Comparison of ENCODE assay signal across 25 cellular contexts in the genomic region with DNA sequence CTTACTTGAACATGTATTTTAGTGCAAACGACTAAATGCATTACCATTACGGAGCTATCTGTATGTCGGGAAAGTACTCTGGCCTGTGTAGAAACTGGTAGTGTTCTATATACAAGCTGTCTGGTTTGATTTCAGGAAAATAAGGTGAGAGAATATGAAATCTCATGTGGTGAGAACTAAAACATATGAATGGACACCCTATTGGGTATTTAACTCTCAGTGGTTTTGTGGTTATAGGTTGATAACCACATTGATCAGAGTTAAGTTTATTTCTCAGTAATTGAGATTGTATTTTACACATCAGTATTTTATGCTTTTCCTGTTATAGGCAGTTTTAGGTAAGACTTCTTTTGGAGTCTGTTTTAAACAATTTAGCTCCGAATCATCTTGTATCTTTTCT. TPM values are rescaled to one million over a fixed set of nuclear protein-coding genes. Genes with fewer than 3 reads are reported as not detected.
A peak's percentile ranks its signal among the peaks of the same experiment; 100 is the strongest.
DNase-seq lines count a peak whose midpoint lies in the region; ATAC-seq and TF ChIP-seq lines count a peak whose summit lies in the region.
"Had no signal": no experiment of that assay in that cellular context is flagged by ENCODE, and none has a peak within 500 bp of the region (broad histone marks: within the 10 kb centered on the region; RNA-seq: fewer than 3 reads in every experiment).

No MANE protein-coding gene starts in this region.

- H3K4me1 Mint-ChIP-seq in activated naive CD4-positive, alpha-beta T cell treated with anti-CD3 and anti-CD28 coated beads for 36 hours (ENCODE audit: low read depth): no peaks in the 10 kb centered on the region
- no peaks in the 10 kb centered on the region for H3K4me1 Mint-ChIP-seq in progenitor cell of endocrine pancreas (ENCODE audit: low read depth)
- H3K4me1 Mint-ChIP-seq: activated CD4-positive, alpha-beta T cell treated with anti-CD3 and anti-CD28 coated beads, Interleukin-2, amount 10 ng/mL, durations not matched to agents 24 days and 14 days; activated naive CD8-positive, alpha-beta T cell treated with anti-CD3 and anti-CD28 coated beads for 36 hours; CD4-positive, alpha-beta memory T cell; naive B cell had no signal

- TF ChIP-seq CTCF in progenitor cell of endocrine pancreas (IDR thresholded peaks at IDR 0.05; ENCODE audit: unreplicated experiment): no peak

- H3K36me3 ChIP-seq in neuronal stem cell (replicated peaks in 1 of 2; ENCODE audit: control insufficient read depth in 2 of 2, insufficient read depth in 2 of 2, low read length in 2 of 2): no peaks in the 10 kb centered on the region
- H3K36me3 ChIP-seq: heart right ventricle, right atrium auricular region, spleen had no signal

- peaks cover 0 to 2% of the 10 kb centered on the region in 2 donors for H3K4me1 ChIP-seq in neuronal stem cell (ENCODE audit: control insufficient read depth in 2 of 2, insufficient read depth in 1 of 2, low read depth in 1 of 2, low read length in 2 of 2)
- H3K4me1 ChIP-seq: spleen had no signal

- H2AFZ ChIP-seq in neuronal stem cell (ENCODE audit: low read length): no peak overlapping the region

- H3K4ac ChIP-seq in neuronal stem cell (ENCODE audit: low read length): no peak overlapping the region

- no peak overlapping the region for H4K91ac ChIP-seq in neuronal stem cell (ENCODE audit: low read depth, low read length, poor library complexity)

- no peaks in the 10 kb centered on the region for H3K9me3 ChIP-seq in neuronal stem cell (replicated peaks in 1 of 2; ENCODE audit: control insufficient read depth in 2 of 2, insufficient read depth in 1 of 2, low read depth in 1 of 2, low read length in 2 of 2)
- H3K9me3 ChIP-seq: heart right ventricle, right atrium auricular region, spleen had no signal

- ATAC-seq in GM18867 (IDR thresholded peaks at IDR 0.05; ENCODE audit: unreplicated experiment) (peak; percentile 86), GM21360 (IDR thresholded peaks at IDR 0.05; ENCODE audit: unreplicated experiment) (peak; percentile 61), HG03066 (IDR thresholded peaks at IDR 0.05; ENCODE audit: low read depth, unreplicated experiment) (peak; percentile 64)
- ATAC-seq: activated CD8-positive, alpha-beta memory T cell treated with anti-CD3 and anti-CD28 coated beads, Interleukin-2, amount 10 ng/mL, durations not matched to agents 7 days and 5 days; heart right ventricle; stimulated activated naive CD8-positive, alpha-beta T cell treated with anti-CD3 and anti-CD28 coated beads, Interleukin-15, Interleukin-2, amounts not matched to agents 100 U/mL and 50 U/mL, for 24 hours had no signal

- H2BK12ac ChIP-seq in neuronal stem cell (ENCODE audit: low read length): no peak overlapping the region

- no peak overlapping the region for H3K14ac ChIP-seq in neuronal stem cell (ENCODE audit: low read length)

- H3K4me3 ChIP-seq in neuronal stem cell (ENCODE audit: low read length in 2 of 2): no peak overlapping the region
- H3K4me3 ChIP-seq: heart right ventricle, right atrium auricular region, spleen had no signal

- H3K27ac Mint-ChIP-seq in activated naive CD4-positive, alpha-beta T cell treated with anti-CD3 and anti-CD28 coated beads for 36 hours: no peak overlapping the region
- H3K27ac Mint-ChIP-seq in progenitor cell of endocrine pancreas: no peak overlapping the region
- H3K27ac Mint-ChIP-seq: activated CD4-positive, alpha-beta T cell treated with anti-CD3 and anti-CD28 coated beads, Interleukin-2, amount 10 ng/mL, durations not matched to agents 24 days and 14 days; activated naive CD8-positive, alpha-beta T cell treated with anti-CD3 and anti-CD28 coated beads for 36 hours; CD4-positive, alpha-beta memory T cell; naive B cell; T-helper 2 cell treated with Interferon-gamma antibody and Interleukin-4, amounts not matched to agents 5 μg/mL and 100 μg/mL, for 36 hours had no signal

- H2BK15ac ChIP-seq in neuronal stem cell (ENCODE audit: low read length): no peak overlapping the region

- no peak overlapping the region for H3K27ac ChIP-seq in neuronal stem cell (replicated peaks; ENCODE audit: low read length)
- H3K27ac ChIP-seq: epithelial cell of prostate, heart right ventricle, right atrium auricular region, spleen, VCaP had no signal

- H3K36me3 Mint-ChIP-seq in activated naive CD4-positive, alpha-beta T cell treated with anti-CD3 and anti-CD28 coated beads for 36 hours (ENCODE audit: low read depth): no peaks in the 10 kb centered on the region
- no peaks in the 10 kb centered on the region for H3K36me3 Mint-ChIP-seq in progenitor cell of endocrine pancreas (ENCODE audit: insufficient read depth)
- H3K36me3 Mint-ChIP-seq: activated CD8-positive, alpha-beta memory T cell treated with anti-CD3 and anti-CD28 coated beads, Interleukin-2, amount 10 ng/mL, durations not matched to agents 7 days and 5 days; activated naive CD8-positive, alpha-beta T cell treated with anti-CD3 and anti-CD28 coated beads for 36 hours; CD4-positive, alpha-beta memory T cell; naive B cell had no signal

- H3K9ac ChIP-seq in neuronal stem cell (ENCODE audit: low read depth, low read length, poor library complexity): no peak overlapping the region

- no peak overlapping the region for H3K18ac ChIP-seq in neuronal stem cell (ENCODE audit: low read length)

- no peak overlapping the region for H2BK5ac ChIP-seq in neuronal stem cell (ENCODE audit: low read length)

- H2BK120ac ChIP-seq in neuronal stem cell (ENCODE audit: low read depth, low read length): no peak overlapping the region

- peaks cover 3% of the 10 kb centered on the region for H3K27me3 Mint-ChIP-seq in activated naive CD4-positive, alpha-beta T cell treated with anti-CD3 and anti-CD28 coated beads for 36 hours (ENCODE audit: low read depth)
- no peaks in the 10 kb centered on the region for H3K27me3 Mint-ChIP-seq in progenitor cell of endocrine pancreas
- H3K27me3 Mint-ChIP-seq: activated CD4-positive, alpha-beta T cell treated with anti-CD3 and anti-CD28 coated beads, Interleukin-2, amount 10 ng/mL, durations not matched to agents 24 days and 14 days; activated CD8-positive, alpha-beta memory T cell treated with anti-CD3 and anti-CD28 coated beads, Interleukin-2, amount 10 ng/mL, durations not matched to agents 7 days and 5 days; CD4-positive, alpha-beta memory T cell had no signal

- WGBS in neuronal stem cell (ENCODE audit: extremely low coverage in 2 of 2, insufficient read length in 2 of 2, insufficient replicate concordance in 1 of 2), 2 donors: no CpG with 5 or more reads among the region's 4 CpGs

- no peak overlapping the region for H3K23ac ChIP-seq in neuronal stem cell (ENCODE audit: low read depth, low read length, poor library complexity)

- no peaks in the 10 kb centered on the region for H3K79me1 ChIP-seq in neuronal stem cell (ENCODE audit: low read depth, low read length)

- no peaks in the 10 kb centered on the region for H3K9me3 Mint-ChIP-seq in activated naive CD4-positive, alpha-beta T cell treated with anti-CD3 and anti-CD28 coated beads for 36 hours
- no peaks in the 10 kb centered on the region for H3K9me3 Mint-ChIP-seq in progenitor cell of endocrine pancreas (ENCODE audit: low read depth)
- H3K9me3 Mint-ChIP-seq: activated CD4-positive, alpha-beta T cell treated with anti-CD3 and anti-CD28 coated beads, Interleukin-2, amount 10 ng/mL, durations not matched to agents 24 days and 14 days; activated naive CD8-positive, alpha-beta T cell treated with anti-CD3 and anti-CD28 coated beads for 36 hours; naive B cell; T-helper 2 cell treated with Interferon-gamma antibody and Interleukin-4, amounts not matched to agents 5 μg/mL and 100 μg/mL, for 36 hours had no signal

- intact Hi-C loops in activated naive CD4-positive, alpha-beta T cell treated with anti-CD3 and anti-CD28 coated beads for 36 hours (cut with micrococcal nuclease): no loop called here

- no peak overlapping the region for H3K4me2 ChIP-seq in neuronal stem cell (ENCODE audit: insufficient read depth, low read length, poor library complexity, severe bottlenecking)

- H3K4me3 Mint-ChIP-seq in activated naive CD4-positive, alpha-beta T cell treated with anti-CD3 and anti-CD28 coated beads for 36 hours: no peak overlapping the region
- no peak overlapping the region for H3K4me3 Mint-ChIP-seq in progenitor cell of endocrine pancreas (ENCODE audit: low read depth)
- H3K4me3 Mint-ChIP-seq: activated CD4-positive, alpha-beta T cell treated with anti-CD3 and anti-CD28 coated beads, Interleukin-2, amount 10 ng/mL, durations not matched to agents 24 days and 14 days; activated CD8-positive, alpha-beta memory T cell treated with anti-CD3 and anti-CD28 coated beads, Interleukin-2, amount 10 ng/mL, durations not matched to agents 7 days and 5 days; activated naive CD8-positive, alpha-beta T cell treated with anti-CD3 and anti-CD28 coated beads for 36 hours; CD4-positive, alpha-beta memory T cell; naive B cell; T-helper 2 cell treated with Interferon-gamma antibody and Interleukin-4, amounts not matched to agents 5 μg/mL and 100 μg/mL, for 36 hours had no signal

- H4K8ac ChIP-seq in neuronal stem cell (ENCODE audit: low read depth, low read length): no peak overlapping the region

- no peaks in the 10 kb centered on the region for H3K27me3 ChIP-seq in neuronal stem cell (ENCODE audit: control insufficient read depth in 3 of 3, insufficient read depth in 3 of 3, low read depth in 1 of 3, low read length in 3 of 3)
- H3K27me3 ChIP-seq: heart right ventricle, right atrium auricular region, spleen had no signal

- H2AK5ac ChIP-seq in neuronal stem cell (ENCODE audit: low read depth, low read length): no peak overlapping the region

- DNase-seq in epidermal melanocyte (ENCODE audit: insufficient read length, low spot score) (no peak), progenitor cell of endocrine pancreas (ENCODE audit: low spot score, unreplicated experiment) (no peak), neuronal stem cell (ENCODE audit: low spot score) (no peak)
- no peak for DNase-seq in activated naive CD4-positive, alpha-beta T cell treated with anti-CD3 and anti-CD28 coated beads for 36 hours
- DNase-seq: activated CD4-positive, alpha-beta T cell treated with anti-CD3 and anti-CD28 coated beads, Interleukin-2, amount 10 ng/mL, durations not matched to agents 24 days and 14 days; activated CD8-positive, alpha-beta memory T cell treated with anti-CD3 and anti-CD28 coated beads, Interleukin-2, amount 10 ng/mL, durations not matched to agents 7 days and 5 days; activated naive CD8-positive, alpha-beta T cell treated with anti-CD3 and anti-CD28 coated beads for 36 hours; CD4-positive, alpha-beta memory T cell; DMS53; GF-D8; heart right ventricle; naive B cell; NCI-H1092 treated with DMSO at 0.1 percent for 48 hours; NCI-H1930; NCI-H748 treated with DMSO at 0.1 percent for 48 hours; spleen; stimulated activated CD4-positive, alpha-beta T cell treated with anti-CD3 and anti-CD28 coated beads, Interleukin-4, amount 100 ng/mL, for 24 hours; stimulated activated naive CD8-positive, alpha-beta T cell treated with anti-CD3 and anti-CD28 coated beads, Interleukin-15, Interleukin-2, amounts not matched to agents 100 U/mL and 50 U/mL, for 24 hours had no signal

- CTCF ChIA-PET in activated naive CD4-positive, alpha-beta T cell treated with anti-CD3 and anti-CD28 coated beads for 36 hours (lab: Charles Lee): no interaction called here

RNA-seq across cellular contexts. Expression of a gene that starts 10.4 kb away (rescaled TPM):
- total RNA-seq in activated naive CD4-positive, alpha-beta T cell treated with anti-CD3 and anti-CD28 coated beads for 36 hours: not detected
- total RNA-seq in progenitor cell of endocrine pancreas: 6.2 and 6.5 TPM in 2 replicates
- 4.5 TPM for polyA plus RNA-seq in neuronal stem cell (2013, experiment 1 of 2)
- polyA plus RNA-seq in neuronal stem cell (2013, experiment 2 of 2): 4.6 TPM
- total RNA-seq: activated CD4-positive, alpha-beta T cell treated with anti-CD3 and anti-CD28 coated beads, Interleukin-2, amount 10 ng/mL, durations not matched to agents 24 days and 14 days had no signal
- polyA plus RNA-seq: CD4-positive, alpha-beta memory T cell had no signal
